In the genomic region with DNA sequence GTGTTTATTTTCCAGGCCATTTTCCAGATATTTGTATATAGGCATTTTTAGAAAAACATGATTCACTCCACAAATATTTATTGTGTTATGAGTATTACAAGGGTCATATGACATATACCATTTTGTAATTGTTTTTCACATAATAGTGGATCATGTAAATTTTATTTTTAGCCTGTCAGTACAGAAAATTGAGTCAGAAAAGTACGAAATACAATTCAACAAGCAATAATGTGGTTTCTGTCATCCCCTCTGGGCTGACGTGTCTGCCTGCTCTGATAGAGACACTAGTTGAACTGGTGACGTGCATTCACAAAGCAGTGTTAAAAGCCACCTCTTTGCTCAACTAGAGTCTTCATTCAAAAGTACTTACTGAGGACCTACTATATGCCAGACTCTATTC, we compare ENCODE assay signal across 18 cellular contexts.
DNase-seq lines count a peak whose midpoint lies in the region; ATAC-seq and TF ChIP-seq lines count a peak whose summit lies in the region.
"Had no signal": no experiment of that assay in that cellular context is flagged by ENCODE, and none has a peak within 500 bp of the region (broad histone marks: within the 10 kb centered on the region; RNA-seq: fewer than 3 reads in every experiment).

No MANE protein-coding gene starts in this region.

- in situ Hi-C loops in mammary epithelial cell (cut with MboI; ENCODE audit: low sequenced_read_pairs in 2 of 2), result no loop called here

- H3K79me2 ChIP-seq in mammary epithelial cell (ENCODE audit: insufficient read depth, low read length), result no peaks in the 10 kb centered on the region

- no TSS peak for BruUV-seq in mammary epithelial cell (replicated peaks; lab: Mats Ljungman, UMichigan)

- no peaks in the 10 kb centered on the region for H3K9me3 ChIP-seq in mammary epithelial cell (replicated peaks; ENCODE audit: insufficient read depth, low read length)
- H3K9me3 ChIP-seq: heart left ventricle had no signal

- no peaks in the 10 kb centered on the region for H4K20me1 ChIP-seq in mammary epithelial cell (ENCODE audit: insufficient read depth, low read length)

- H2AFZ ChIP-seq in mammary epithelial cell (ENCODE audit: low read depth, low read length), result no peak overlapping the region

- peak overlapping the region; percentile 23 for H3K27ac ChIP-seq in mammary epithelial cell (ENCODE audit: insufficient read depth, low read depth, low read length)
- H3K27ac ChIP-seq: heart left ventricle had no signal

- H3K9ac ChIP-seq in mammary epithelial cell (ENCODE audit: insufficient read depth, low read length), result no peak overlapping the region

- intact Hi-C loops in mammary epithelial cell (cut with micrococcal nuclease), result no loop called here

- H3K4me2 ChIP-seq in mammary epithelial cell (ENCODE audit: insufficient read depth, low read depth, low read length), result no peak overlapping the region

- peaks cover 14% of the 10 kb centered on the region for H3K4me1 ChIP-seq in mammary epithelial cell (ENCODE audit: insufficient read depth, low read length)

- 37% methylated on average over 3 of the region's 3 CpGs for WGBS in mammary epithelial cell (ENCODE audit: low coverage, missing lambda C conversion rate)

- TF ChIP-seq CTCF in AG10803 (conservative IDR thresholded peaks at IDR 0.05; ENCODE audit: low read length) (no peak), mammary epithelial cell (conservative IDR thresholded peaks at IDR 0.05 in 1 of 2, IDR thresholded peaks at IDR 0.05 in 1 of 2; ENCODE audit: extremely low read depth in 1 of 2, insufficient read depth in 1 of 2, low read depth in 1 of 2, low read length in 2 of 2) (no peak)

- CTCF ChIA-PET in mammary epithelial cell (lab: Charles Lee; ENCODE audit: low non-redundant PET), result no interaction called here

- no peaks in the 10 kb centered on the region for H3K36me3 ChIP-seq in mammary epithelial cell (ENCODE audit: insufficient read depth, low read length)
- H3K36me3 ChIP-seq: heart left ventricle had no signal

- ATAC-seq in GM18907 (IDR thresholded peaks at IDR 0.05; ENCODE audit: unreplicated experiment) (no peak), GM18511 (IDR thresholded peaks at IDR 0.05; ENCODE audit: unreplicated experiment) (no peak)
- ATAC-seq: heart left ventricle, HepG2 had no signal

- DNase-seq in AG10803 (ENCODE audit: low read depth) (peak; percentile 71), M059J (ENCODE audit: low read depth) (peak; percentile 78), mammary epithelial cell (peak; percentile 88), iris pigment epithelial cell (ENCODE audit: low read depth) (peak; percentile 88), ecto neural progenitor cell (ENCODE audit: low spot score) (no peak)
- no peak for DNase-seq in activated effector memory CD4-positive, alpha-beta T cell treated with Interleukin-2 at 50 U/mL for 16 hours
- DNase-seq: activated CD4-positive, alpha-beta T cell treated with anti-CD3 and anti-CD28 coated beads, Interleukin-2, amount 50 U/mL, for 4 hours; activated T-cell treated with anti-CD3 and anti-CD28 coated beads, Interleukin-2, amount 50 U/mL, for 1 hour; cerebellar nuclear complex; H9; heart left ventricle; NCI-H2107; NCI-H69; stimulated activated CD4-positive, alpha-beta T cell treated with anti-CD3 and anti-CD28 coated beads, Interleukin-1b, Interleukin-23, amount 100 ng/mL, for 48 hours; substantia nigra had no signal

- H3K4me3 ChIP-seq in AG10803 (ENCODE audit: low read length) (no peak overlapping the region), mammary epithelial cell (replicated peaks in 1 of 3; ENCODE audit: insufficient read depth in 1 of 3, low read depth in 2 of 3, low read length in 3 of 3) (no peak overlapping the region)
- H3K4me3 ChIP-seq: heart left ventricle had no signal

- dilution Hi-C loops in mammary epithelial cell (cut with HindIII; ENCODE audit: low sequenced_read_pairs), result loop anchor here (5.0 kb wide), 1 partner anchor 49 kb away; no protein-coding TSS in a partner anchor

- H3K27me3 ChIP-seq in mammary epithelial cell (ENCODE audit: insufficient read depth, low read length), result no peaks in the 10 kb centered on the region
- H3K27me3 ChIP-seq: heart left ventricle had no signal

Comparison
In these comparisons a context has a peak if more than half of its experiments do, and no peak if none do; other contexts are left out.
1. DNase-seq: peak in AG10803 (single experiment), M059J (single experiment), mammary epithelial cell (single experiment) and iris pigment epithelial cell (single experiment); none in activated effector memory CD4-positive, alpha-beta T cell treated with Interleukin-2 at 50 U/mL for 16 hours (single experiment) and ecto neural progenitor cell (single experiment).